10 cellular contexts compared by ENCODE assay signal in the genomic region with DNA sequence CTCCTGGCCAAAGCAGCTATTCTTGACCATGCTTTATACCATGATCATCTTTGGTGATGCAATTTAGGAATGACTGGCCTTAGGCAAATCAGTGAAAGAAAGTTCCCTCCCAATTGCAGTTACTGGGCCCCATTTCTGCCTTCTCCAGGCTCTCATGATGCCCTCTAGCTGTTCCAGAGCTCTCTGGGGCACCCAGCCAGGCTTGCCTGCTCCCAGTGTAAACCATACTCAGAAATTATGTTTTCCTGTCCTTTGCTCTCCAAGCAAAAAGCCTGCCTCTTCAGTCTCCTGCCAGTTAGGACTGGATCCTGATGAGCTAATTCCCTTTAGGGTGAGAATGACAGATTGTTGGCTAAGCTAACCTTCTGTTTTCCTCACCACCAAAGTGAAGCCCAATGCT.
DNase-seq lines count a peak whose midpoint lies in the region; ATAC-seq and TF ChIP-seq lines count a peak whose summit lies in the region.
"Had no signal": no experiment of that assay in that cellular context is flagged by ENCODE, and none has a peak within 500 bp of the region (broad histone marks: within the 10 kb centered on the region; RNA-seq: fewer than 3 reads in every experiment).

No MANE protein-coding gene starts in this region.

- peaks cover 0 to 3% (median 0%) of the 10 kb centered on the region in 5 donors for H3K9me3 ChIP-seq in subcutaneous abdominal adipose tissue (ENCODE audit: control insufficient read depth in 5 of 5, low read length in 5 of 5)
- H3K9me3 ChIP-seq: SJSA1 had no signal

- H3K27ac ChIP-seq in RWPE1 (peak overlapping the region; percentile 53; the same call in 1 of the 2 replicates), subcutaneous abdominal adipose tissue (ENCODE audit: low read depth, low read length) (peak overlapping the region; percentile 39)
- H3K27ac ChIP-seq: SJSA1 had no signal

- POLR2A ChIA-PET in RWPE1 (lab: Yijun Ruan, JAX; ENCODE audit: low non-redundant PET): no interaction called here

- TF ChIP-seq CTCF in RWPE1 (conservative IDR thresholded peaks at IDR 0.05; ENCODE audit: low read depth): no peak; the same call in 1 of the 2 replicates
- no peak for TF ChIP-seq CTCF in fibroblast of villous mesenchyme (IDR thresholded peaks at IDR 0.05; ENCODE audit: insufficient read depth, low read depth, low read length)

- H3K27me3 ChIP-seq in subcutaneous abdominal adipose tissue (ENCODE audit: control insufficient read depth in 5 of 5, insufficient read depth in 4 of 5, low read length in 5 of 5): no peaks in the 10 kb centered on the region
- H3K27me3 ChIP-seq: SJSA1 had no signal

- CTCF ChIA-PET in RWPE1 (lab: Yijun Ruan, JAX): interaction anchor here (0.6 to 2.3 kb wide), 6 partner anchors 20 to 277 kb away, joined by 3 to 10 read pairs (median 3); no protein-coding TSS in a partner anchor

- DNase-seq in HPDE6-E6E7 (ENCODE audit: extremely low spot score) (peak; percentile 54), RWPE1 (ENCODE audit: low spot score) (peak; percentile 67), fibroblast of villous mesenchyme (ENCODE audit: low read depth) (peak; percentile 62), SIG-M5 (lab: John Stamatoyannopoulos, UW) (no peak)
- DNase-seq: stimulated activated CD4-positive, alpha-beta T cell treated with anti-CD3 and anti-CD28 coated beads, Interleukin-15, amount 100 ng/mL, for 24 hours had no signal

- ATAC-seq in GM21723 (IDR thresholded peaks at IDR 0.05; ENCODE audit: unreplicated experiment): no peak
- ATAC-seq in HG03521 (IDR thresholded peaks at IDR 0.05; ENCODE audit: unreplicated experiment): no peak
- no peak for ATAC-seq in GM21367 (IDR thresholded peaks at IDR 0.05; ENCODE audit: unreplicated experiment)

- H3K9ac ChIP-seq in subcutaneous abdominal adipose tissue (ENCODE audit: low read length in 5 of 5): no peak overlapping the region

- peaks cover 0 to 39% (median 25%) of the 10 kb centered on the region in 5 donors for H3K4me1 ChIP-seq in subcutaneous abdominal adipose tissue (ENCODE audit: control insufficient read depth in 5 of 5, insufficient read depth in 5 of 5, low read length in 5 of 5)

- H3K4me3 ChIP-seq in fibroblast of villous mesenchyme (ENCODE audit: low read depth, low read length) (no peak overlapping the region), subcutaneous abdominal adipose tissue (ENCODE audit: low read depth in 1 of 5, low read length in 5 of 5) (no peak overlapping the region)
- H3K4me3 ChIP-seq: SJSA1 had no signal

- H3K36me3 ChIP-seq in subcutaneous abdominal adipose tissue (ENCODE audit: control insufficient read depth in 5 of 5, insufficient read depth in 5 of 5, low read length in 5 of 5): no peaks in the 10 kb centered on the region
- H3K36me3 ChIP-seq: SJSA1 had no signal
